In genomic region chr14:33859306-33859705, GRCh38 we compare ENCODE assay signal across 15 cellular contexts.
"Had no signal": no experiment of that assay in that cellular context is flagged by ENCODE, and none has a peak within 500 bp of the region (broad histone marks: within the 10 kb centered on the region; RNA-seq: fewer than 3 reads in every experiment).

No MANE protein-coding gene starts in this region.

- ATAC-seq: left lung; mucosa of descending colon; naive thymus-derived CD4-positive, alpha-beta T cell; pancreas had no signal

- H3K27ac ChIP-seq: dorsolateral prefrontal cortex, left lung, pancreas, sigmoid colon, thoracic aorta, uterus, VCaP had no signal

- H3K4me3 ChIP-seq: dorsolateral prefrontal cortex, left lung, mucosa of descending colon, pancreas, sigmoid colon, thoracic aorta, uterus had no signal

- H3K9me3 ChIP-seq: left lung, mucosa of descending colon, pancreas, sigmoid colon, thoracic aorta, uterus had no signal

- H3K4me1 ChIP-seq: left lung, pancreas, uterus had no signal

- H3K27me3 ChIP-seq: dorsolateral prefrontal cortex, left lung, pancreas, sigmoid colon, uterus had no signal

- H3K36me3 ChIP-seq: left lung, pancreas, sigmoid colon, thoracic aorta, uterus had no signal

- DNase-seq: activated CD4-positive, alpha-beta T cell treated with anti-CD3 and anti-CD28 coated beads, Interleukin-2, amount 50 U/mL, for 48 hours; activated gamma-delta T cell; activated T-cell treated with anti-CD3 and anti-CD28 coated beads, Interleukin-2, amount 50 U/mL, for 4 hours; amygdala; dorsolateral prefrontal cortex; endodermal cell; left lung; mucosa of descending colon; naive thymus-derived CD4-positive, alpha-beta T cell; pancreas; sigmoid colon; stimulated activated CD4-positive, alpha-beta T cell treated with anti-CD3 and anti-CD28 coated beads, Interleukin-1b, Interleukin-23, amount 100 ng/mL, for 48 hours; uterus had no signal
